Comparison of ENCODE assay signal across 8 cellular contexts in genomic region chr19:44951179-44952159, GRCh38. TPM values are rescaled to one million over a fixed set of nuclear protein-coding genes. Genes with fewer than 3 reads are reported as not detected.
DNase-seq lines count a peak whose midpoint lies in the region; ATAC-seq lines count a peak whose summit lies in the region.

No MANE protein-coding gene starts in this region.

- no peak overlapping the region for H3K23ac ChIP-seq in mesendoderm (ENCODE audit: low read length)

- H3K36me3 Mint-ChIP-seq in activated CD4-positive, alpha-beta T cell treated with anti-CD3 and anti-CD28 coated beads, Interleukin-2, amount 10 ng/mL, durations not matched to agents 24 days and 14 days (ENCODE audit: low read depth), result no peaks in the 10 kb centered on the region
- H3K36me3 Mint-ChIP-seq in dendritic cell treated with granulocyte-macrophage colony-stimulating factor and Interleukin-4, amounts not matched to agents 40 ng/mL and 50 ng/mL, for 4 days (ENCODE audit: low read depth), result peaks cover 36% of the 10 kb centered on the region

- H3K27me3 ChIP-seq in mesendoderm (ENCODE audit: insufficient read depth, low read length, poor library complexity), result no peaks in the 10 kb centered on the region

- no peaks in the 10 kb centered on the region for H3K36me3 ChIP-seq in mesendoderm (ENCODE audit: control insufficient read depth, insufficient read depth, low read length)

- no peak overlapping the region for H2BK120ac ChIP-seq in mesendoderm (ENCODE audit: low read depth, low read length)

- no peaks in the 10 kb centered on the region for H3K4me1 ChIP-seq in mesendoderm (ENCODE audit: control insufficient read depth, low read depth, low read length)

- H2AK5ac ChIP-seq in mesendoderm (ENCODE audit: low read length), result no peak overlapping the region

- H3K4me3 Mint-ChIP-seq in activated CD4-positive, alpha-beta T cell treated with anti-CD3 and anti-CD28 coated beads, Interleukin-2, amount 10 ng/mL, durations not matched to agents 24 days and 14 days, result no peak overlapping the region
- H3K4me3 Mint-ChIP-seq in dendritic cell treated with granulocyte-macrophage colony-stimulating factor and Interleukin-4, amounts not matched to agents 40 ng/mL and 50 ng/mL, for 4 days, result no peak overlapping the region

- WGBS in mesendoderm (ENCODE audit: extremely low coverage, insufficient coverage, low lambda C conversion rate), result no CpG with 5 or more reads among the region's 13 CpGs

- H3K27ac Mint-ChIP-seq in activated CD4-positive, alpha-beta T cell treated with anti-CD3 and anti-CD28 coated beads, Interleukin-2, amount 10 ng/mL, durations not matched to agents 24 days and 14 days, result no peak overlapping the region
- H3K27ac Mint-ChIP-seq in dendritic cell treated with granulocyte-macrophage colony-stimulating factor and Interleukin-4, amounts not matched to agents 40 ng/mL and 50 ng/mL, for 4 days, result peak overlapping the region; percentile 19

- no peak for ATAC-seq in GM21717 (IDR thresholded peaks at IDR 0.05; ENCODE audit: unreplicated experiment)

- no peak overlapping the region for H3K4me3 ChIP-seq in mesendoderm (ENCODE audit: low read length)

- DNase-seq in AG20443 (ENCODE audit: low spot score) (peak; percentile 82), H4 (ENCODE audit: low spot score) (peak; percentile 48), NCI-H460 (ENCODE audit: extremely low read depth, low read depth) (peak; percentile 70), mesendoderm (peak; percentile 86)
- DNase-seq in activated CD4-positive, alpha-beta T cell treated with anti-CD3 and anti-CD28 coated beads, Interleukin-2, amount 10 ng/mL, durations not matched to agents 24 days and 14 days, result peak; percentile 90
- peak; percentile 28 to 39 for DNase-seq in stimulated activated CD8-positive, alpha-beta memory T cell treated with anti-CD3 and anti-CD28 coated beads, Interleukin-4, amount 100 ng/mL, for 1 hour (ENCODE audit: low read depth in 2 of 2, low spot score in 1 of 2)

- H3K4ac ChIP-seq in mesendoderm (ENCODE audit: low read depth, low read length), result no peak overlapping the region

- H3K4me2 ChIP-seq in mesendoderm (ENCODE audit: low read length), result no peak overlapping the region

- peak overlapping the region; percentile 34 for H3K56ac ChIP-seq in mesendoderm (ENCODE audit: low read length)

- intact Hi-C loops in activated CD4-positive, alpha-beta T cell treated with anti-CD3 and anti-CD28 coated beads, Interleukin-2, amount 10 ng/mL, durations not matched to agents 24 days and 14 days (cut with micrococcal nuclease), result loop anchor here (1.0 to 5.0 kb wide), 2 partner anchors 48 to 149 kb away; no protein-coding TSS in a partner anchor
- intact Hi-C loops in dendritic cell treated with granulocyte-macrophage colony-stimulating factor and Interleukin-4, amounts not matched to agents 40 ng/mL and 50 ng/mL, for 4 days (cut with micrococcal nuclease), result loop anchor here (1.0 to 5.0 kb wide), 2 partner anchors 48 to 51 kb away; partner anchors contain the start of gene RELB

- no peak overlapping the region for H3K18ac ChIP-seq in mesendoderm (ENCODE audit: low read length)

- H3K9ac ChIP-seq in mesendoderm (ENCODE audit: low read length), result no peak overlapping the region

- H3K27me3 Mint-ChIP-seq in activated CD4-positive, alpha-beta T cell treated with anti-CD3 and anti-CD28 coated beads, Interleukin-2, amount 10 ng/mL, durations not matched to agents 24 days and 14 days, result no peaks in the 10 kb centered on the region
- H3K27me3 Mint-ChIP-seq in dendritic cell treated with granulocyte-macrophage colony-stimulating factor and Interleukin-4, amounts not matched to agents 40 ng/mL and 50 ng/mL, for 4 days, result no peaks in the 10 kb centered on the region

- H2BK5ac ChIP-seq in mesendoderm (ENCODE audit: low read length), result no peak overlapping the region

- H4K8ac ChIP-seq in mesendoderm (ENCODE audit: low read depth, low read length), result no peak overlapping the region

- no peaks in the 10 kb centered on the region for H3K9me3 Mint-ChIP-seq in activated CD4-positive, alpha-beta T cell treated with anti-CD3 and anti-CD28 coated beads, Interleukin-2, amount 10 ng/mL, durations not matched to agents 24 days and 14 days
- no peaks in the 10 kb centered on the region for H3K9me3 Mint-ChIP-seq in dendritic cell treated with granulocyte-macrophage colony-stimulating factor and Interleukin-4, amounts not matched to agents 40 ng/mL and 50 ng/mL, for 4 days

- no peak overlapping the region for H3K27ac ChIP-seq in mesendoderm (ENCODE audit: low read depth, low read length)

- H2BK15ac ChIP-seq in mesendoderm (replicated peaks; ENCODE audit: low read depth), result no peak overlapping the region

- no peak overlapping the region for H4K5ac ChIP-seq in mesendoderm (ENCODE audit: low read length)

- H3K79me1 ChIP-seq in mesendoderm (ENCODE audit: low read length), result peaks cover 9% of the 10 kb centered on the region

- peaks cover 12% of the 10 kb centered on the region for H3K79me2 ChIP-seq in mesendoderm (ENCODE audit: control insufficient read depth, insufficient read depth, low read length)

- peaks cover 12% of the 10 kb centered on the region for H3K4me1 Mint-ChIP-seq in activated CD4-positive, alpha-beta T cell treated with anti-CD3 and anti-CD28 coated beads, Interleukin-2, amount 10 ng/mL, durations not matched to agents 24 days and 14 days
- H3K4me1 Mint-ChIP-seq in dendritic cell treated with granulocyte-macrophage colony-stimulating factor and Interleukin-4, amounts not matched to agents 40 ng/mL and 50 ng/mL, for 4 days (ENCODE audit: low read depth), result peaks cover 42% of the 10 kb centered on the region

RNA-seq across cellular contexts. Expression of gene CLPTM1, which starts 3.7 kb away (rescaled TPM):
- 12.9 and 17.4 TPM in 2 replicates for total RNA-seq in H4 (2014; rRNA removed; shearing (Covaris generic))
- 31.0 and 31.2 TPM in 2 replicates for total RNA-seq in NCI-H460 (2014; rRNA removed; shearing (Covaris generic))
- polyA plus RNA-seq in NCI-H460 (2014; cell fraction: nucleus; rRNA removed), result 35.0 and 41.6 TPM in 2 replicates
- total RNA-seq in activated CD4-positive, alpha-beta T cell treated with anti-CD3 and anti-CD28 coated beads, Interleukin-2, amount 10 ng/mL, durations not matched to agents 24 days and 14 days, result 71.7 and 76.6 TPM in 2 replicates
- polyA plus RNA-seq in mesendoderm (2013, experiment 1 of 2), result 74.4 TPM
- polyA plus RNA-seq in mesendoderm (2013, experiment 2 of 2), result 74.1 TPM

RNA-seq across cellular contexts. Expression of gene APOC2, which starts 5.6 kb away (rescaled TPM):
- not detected in 2 replicates for total RNA-seq in H4 (2014; rRNA removed; shearing (Covaris generic))
- total RNA-seq in NCI-H460 (2014; rRNA removed; shearing (Covaris generic)), result not detected in 2 replicates
- not detected in 2 replicates for polyA plus RNA-seq in NCI-H460 (2014; cell fraction: nucleus; rRNA removed)
- total RNA-seq in activated CD4-positive, alpha-beta T cell treated with anti-CD3 and anti-CD28 coated beads, Interleukin-2, amount 10 ng/mL, durations not matched to agents 24 days and 14 days, result not detected in 2 replicates
- 0.06 TPM for polyA plus RNA-seq in mesendoderm (2013, experiment 1 of 2)
- not detected for polyA plus RNA-seq in mesendoderm (2013, experiment 2 of 2)

RNA-seq across cellular contexts. Expression of gene APOC4, which starts 9.4 kb away (rescaled TPM):
- not detected in 2 replicates for total RNA-seq in H4 (2014; rRNA removed; shearing (Covaris generic))
- total RNA-seq in NCI-H460 (2014; rRNA removed; shearing (Covaris generic)), result not detected in 2 replicates
- not detected in 2 replicates for polyA plus RNA-seq in NCI-H460 (2014; cell fraction: nucleus; rRNA removed)
- total RNA-seq in activated CD4-positive, alpha-beta T cell treated with anti-CD3 and anti-CD28 coated beads, Interleukin-2, amount 10 ng/mL, durations not matched to agents 24 days and 14 days, result not detected in 2 replicates
- not detected for polyA plus RNA-seq in mesendoderm (2013, experiment 1 of 2)
- not detected for polyA plus RNA-seq in mesendoderm (2013, experiment 2 of 2)

RNA-seq across cellular contexts. Expression of gene APOC1, which starts 37.1 kb away (rescaled TPM):
- total RNA-seq in H4 (2014; rRNA removed; shearing (Covaris generic)), result not detected in 2 replicates
- total RNA-seq in NCI-H460 (2014; rRNA removed; shearing (Covaris generic)), result 6.1 and 9.6 TPM in 2 replicates
- polyA plus RNA-seq in NCI-H460 (2014; cell fraction: nucleus; rRNA removed), result 1.2 and 3.3 TPM in 2 replicates
- 1.8 and 2.1 TPM in 2 replicates for total RNA-seq in activated CD4-positive, alpha-beta T cell treated with anti-CD3 and anti-CD28 coated beads, Interleukin-2, amount 10 ng/mL, durations not matched to agents 24 days and 14 days
- 435 TPM for polyA plus RNA-seq in mesendoderm (2013, experiment 1 of 2)
- polyA plus RNA-seq in mesendoderm (2013, experiment 2 of 2), result 437 TPM

RNA-seq across cellular contexts. Expression of gene APOE, which starts 45.9 kb away (rescaled TPM):
- 0.33 and 0.75 TPM in 2 replicates for total RNA-seq in H4 (2014; rRNA removed; shearing (Covaris generic))
- total RNA-seq in NCI-H460 (2014; rRNA removed; shearing (Covaris generic)), result 0.84 and 1.2 TPM in 2 replicates
- 1.3 and 2.8 TPM in 2 replicates for polyA plus RNA-seq in NCI-H460 (2014; cell fraction: nucleus; rRNA removed)
- 0.83 and 1.1 TPM in 2 replicates for total RNA-seq in activated CD4-positive, alpha-beta T cell treated with anti-CD3 and anti-CD28 coated beads, Interleukin-2, amount 10 ng/mL, durations not matched to agents 24 days and 14 days
- polyA plus RNA-seq in mesendoderm (2013, experiment 1 of 2), result 299 TPM
- 297 TPM for polyA plus RNA-seq in mesendoderm (2013, experiment 2 of 2)

Comparison
In these comparisons a context has a peak if more than half of its experiments do, and no peak if none do; other contexts are left out.
1. DNase-seq: peak in every context shown above with its lines; median percentile 90 in activated CD4-positive, alpha-beta T cell treated with anti-CD3 and anti-CD28 coated beads, Interleukin-2, amount 10 ng/mL, durations not matched to agents 24 days and 14 days; 86 in mesendoderm; 82 in AG20443; 70 in NCI-H460; 48 in H4; 34 in stimulated activated CD8-positive, alpha-beta memory T cell treated with anti-CD3 and anti-CD28 coated beads, Interleukin-4, amount 100 ng/mL, for 1 hour.